In genomic region chr5:76999451-76999850, GRCh38 we compare ENCODE assay signal across 1 cellular context.
TF ChIP-seq lines count a peak whose summit lies in the region.

No MANE protein-coding gene starts in this region.

TF ChIP-seq in HCT116, 20 proteins besides CTCF, POLR2A, EP300 and RAD21 (continued from another document):
- TF ChIP-seq SP1 (IDR thresholded peaks at IDR 0.05; ENCODE audit: low read depth) (no peak), REST (IDR thresholded peaks at IDR 0.05; ENCODE audit: low read depth) (no peak)
TF ChIP-seq in HCT116: peak in this region for 3.
